Comparison of ENCODE assay signal across 15 cellular contexts in the genomic region with DNA sequence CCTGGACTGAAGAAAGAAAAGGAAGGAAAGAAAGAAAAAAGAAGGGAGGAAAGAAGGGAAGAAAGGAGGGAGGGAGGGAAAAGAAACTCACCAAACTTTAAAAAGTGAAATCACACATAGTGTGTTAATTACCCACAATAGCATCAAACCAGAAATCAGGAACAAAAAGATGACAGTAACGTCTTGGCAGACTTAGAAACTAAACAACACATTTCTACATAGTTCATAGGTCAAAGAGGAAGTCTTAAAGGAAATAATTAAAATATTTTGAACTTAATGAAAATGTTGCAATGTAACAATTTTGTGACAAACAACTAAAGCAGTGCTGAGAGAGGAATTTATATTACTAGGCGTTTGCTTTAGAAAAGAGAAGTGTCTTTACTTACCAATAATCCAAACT.
DNase-seq lines count a peak whose midpoint lies in the region; ATAC-seq and TF ChIP-seq lines count a peak whose summit lies in the region.
"Had no signal": no experiment of that assay in that cellular context is flagged by ENCODE, and none has a peak within 500 bp of the region (broad histone marks: within the 10 kb centered on the region; RNA-seq: fewer than 3 reads in every experiment).

No MANE protein-coding gene starts in this region.

- peak; percentile 11 to 21 for DNase-seq in AML-193 (lab: John Stamatoyannopoulos, UW)
- no peak for DNase-seq in SK-N-MC (ENCODE audit: low read depth, low spot score)
- DNase-seq in lower lobe of right lung = no peak
- no peak for DNase-seq in HT-29 (ENCODE audit: low spot score)
- DNase-seq in GM23248 = no peak
- DNase-seq: NCI-H1048, NCI-H146, NCI-H2081 treated with DMSO at 0.1 percent for 48 hours, NCI-H2227 treated with DMSO at 0.1 percent for 48 hours, NCI-H526 treated with DMSO at 0.1 percent for 48 hours, SJCRH30, T-helper 1 cell had no signal

- 75 to 76% methylated on average over 2 of the region's 2 CpGs for WGBS in GM23248 (ENCODE audit: low coverage in 1 of 2, low lambda C conversion rate in 2 of 2, missing lambda C conversion rate in 2 of 2), 2 experiments

- no peaks in the 10 kb centered on the region for H4K20me1 ChIP-seq in BLaER1 treated with 17β-estradiol and CSF1 and Interleukin-3, amounts not matched to agents 10 nM and 100 nM
- H4K20me1 ChIP-seq in GM23248 (ENCODE audit: insufficient read depth) = no peaks in the 10 kb centered on the region
- H4K20me1 ChIP-seq: BLaER1 had no signal

- H3K36me3 ChIP-seq in BLaER1 treated with 17β-estradiol and CSF1 and Interleukin-3, amounts not matched to agents 10 nM and 100 nM = no peaks in the 10 kb centered on the region
- H3K36me3 ChIP-seq in SK-N-MC (ENCODE audit: insufficient read depth, low read length) = no peaks in the 10 kb centered on the region
- no peaks in the 10 kb centered on the region for H3K36me3 ChIP-seq in lower lobe of right lung
- no peaks in the 10 kb centered on the region for H3K36me3 ChIP-seq in GM23248 (ENCODE audit: low read depth)
- H3K36me3 ChIP-seq: BLaER1, SJCRH30 had no signal

- peaks cover 5% of the 10 kb centered on the region; the same call in 1 of the 2 replicates for H3F3A ChIP-seq in GM23248 (ENCODE audit: insufficient read depth)

- peak overlapping the region in 4 of 11 experiments; percentile 1 to 67 (median 50); a peak in 8 of 22 replicates for H3K27ac ChIP-seq in BLaER1 treated with 17β-estradiol and CSF1 and Interleukin-3, amounts not matched to agents 10 nM and 100 nM
- H3K27ac ChIP-seq in SK-N-MC (peak overlapping the region; percentile 52; the same call in 1 of the 2 replicates), lower lobe of right lung (peak overlapping the region; percentile 65), GM23248 (no peak overlapping the region)
- H3K27ac ChIP-seq: BLaER1, SJCRH30 had no signal

- H3K79me2 ChIP-seq in GM23248 (ENCODE audit: insufficient read depth) = no peaks in the 10 kb centered on the region

- H3K9me2 ChIP-seq in GM23248 (ENCODE audit: insufficient read depth) = no peaks in the 10 kb centered on the region

- no peak overlapping the region for H3K4me3 ChIP-seq in BLaER1 treated with 17β-estradiol and CSF1 and Interleukin-3, amounts not matched to agents 10 nM and 100 nM
- no peak overlapping the region for H3K4me3 ChIP-seq in SK-N-MC
- H3K4me3 ChIP-seq in lower lobe of right lung = no peak overlapping the region
- no peak overlapping the region for H3K4me3 ChIP-seq in GM23248
- H3K4me3 ChIP-seq: BLaER1, SJCRH30 had no signal

- no peaks in the 10 kb centered on the region for H3K27me3 ChIP-seq in BLaER1 treated with 17β-estradiol and CSF1 and Interleukin-3, amounts not matched to agents 10 nM and 100 nM
- no peaks in the 10 kb centered on the region for H3K27me3 ChIP-seq in lower lobe of right lung (ENCODE audit: low read depth)
- no peaks in the 10 kb centered on the region for H3K27me3 ChIP-seq in GM23248 (replicated peaks; ENCODE audit: insufficient read depth)
- H3K27me3 ChIP-seq: BLaER1, SJCRH30 had no signal

- H3K4me2 ChIP-seq in BLaER1 treated with 17β-estradiol and CSF1 and Interleukin-3, amounts not matched to agents 10 nM and 100 nM = peak overlapping the region in 6 of 11 experiments; percentile 10 to 62 (median 32); a peak in 10 of 22 replicates
- H3K4me2 ChIP-seq in GM23248 (ENCODE audit: unreplicated experiment) = no peak overlapping the region
- H3K4me2 ChIP-seq: BLaER1 had no signal

- H3K9me3 ChIP-seq in BLaER1 treated with 17β-estradiol and CSF1 and Interleukin-3, amounts not matched to agents 10 nM and 100 nM (replicated peaks in 1 of 11) = peaks cover 0 to 7% (median 0%) of the 10 kb centered on the region in 11 experiments; a peak in 1 of 22 replicates
- H3K9me3 ChIP-seq in SK-N-MC (ENCODE audit: low read depth, low read length) (no peaks in the 10 kb centered on the region; the same call in 1 of the 2 replicates), lower lobe of right lung (no peaks in the 10 kb centered on the region), GM23248 (ENCODE audit: low read depth) (no peaks in the 10 kb centered on the region)
- H3K9me3 ChIP-seq: BLaER1, SJCRH30 had no signal

- peak overlapping the region in 1 of 11 experiments; percentile 0; a peak in 1 of 22 replicates for H3K9ac ChIP-seq in BLaER1 treated with 17β-estradiol and CSF1 and Interleukin-3, amounts not matched to agents 10 nM and 100 nM
- no peak overlapping the region for H3K9ac ChIP-seq in SK-N-MC (ENCODE audit: insufficient read length)
- H3K9ac ChIP-seq in GM23248 = no peak overlapping the region
- H3K9ac ChIP-seq: BLaER1 had no signal

- H3K4me1 ChIP-seq in BLaER1 treated with 17β-estradiol and CSF1 and Interleukin-3, amounts not matched to agents 10 nM and 100 nM = peaks cover 0 to 49% (median 7%) of the 10 kb centered on the region in 10 experiments; a peak in 11 of 20 replicates
- H3K4me1 ChIP-seq in lower lobe of right lung (no peaks in the 10 kb centered on the region), GM23248 (ENCODE audit: insufficient read depth) (peaks cover 9% of the 10 kb centered on the region)
- H3K4me1 ChIP-seq: BLaER1, SJCRH30 had no signal

- no peak overlapping the region for H2AFZ ChIP-seq in GM23248

- intact Hi-C loops in lower lobe of right lung (cut with DNase I) = no loop called here

- ATAC-seq in lower lobe of right lung (peak; percentile 68 to 79), HG02678 (IDR thresholded peaks at IDR 0.05; ENCODE audit: unreplicated experiment) (no peak)

- no peak for TF ChIP-seq CTCF in lower lobe of right lung (IDR thresholded peaks at IDR 0.05)

- in situ Hi-C loops in GM23248 (cut with MboI) = no loop called here

Comparison
In these comparisons a context has a peak if more than half of its experiments do, and no peak if none do; other contexts are left out.
1. DNase-seq: peak in AML-193 (2 of 2); none in SK-N-MC (single experiment), lower lobe of right lung (single experiment), HT-29 (single experiment) and GM23248 (single experiment).